Comparison of ENCODE assay signal across 8 cellular contexts in the genomic region with DNA sequence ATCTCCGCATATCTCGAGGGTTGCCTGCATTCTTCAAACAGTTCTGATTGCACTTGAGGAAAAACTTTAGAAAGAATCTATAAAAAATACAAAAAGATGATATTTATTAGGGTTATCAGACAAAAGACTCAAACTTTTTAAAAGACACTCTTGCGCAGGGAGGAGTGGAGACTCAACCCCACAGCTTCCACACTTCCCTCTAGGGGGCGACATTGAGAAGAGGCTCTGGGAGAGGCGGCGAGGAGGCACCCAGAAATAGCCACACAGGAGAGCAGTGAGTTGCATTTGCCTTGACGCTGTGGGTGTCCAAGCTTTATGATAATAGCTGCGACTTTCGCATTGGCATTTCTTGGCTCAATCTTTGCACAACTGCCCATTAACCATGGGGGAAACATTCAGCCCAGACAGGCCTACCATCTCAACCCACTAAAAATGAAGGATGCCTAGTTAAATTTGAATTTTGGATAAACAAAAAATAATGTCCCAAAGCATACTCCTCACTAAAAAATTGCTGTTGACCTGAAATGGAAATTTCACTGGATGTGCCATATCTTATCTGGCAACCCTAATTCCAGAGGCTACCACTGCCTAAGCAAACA.
DNase-seq lines count a peak whose midpoint lies in the region; ATAC-seq and TF ChIP-seq lines count a peak whose summit lies in the region.

No MANE protein-coding gene starts in this region.

- ATAC-seq in GM23338 (peak; percentile 93), HG03139 (IDR thresholded peaks at IDR 0.05; ENCODE audit: unreplicated experiment) (no peak)
- no peak for ATAC-seq in activated CD4-positive, alpha-beta T cell treated with anti-CD3 and anti-CD28 coated beads for 36 hours

- no peaks in the 10 kb centered on the region for H3K9me2 ChIP-seq in GM23338 (ENCODE audit: insufficient read depth)

- H3K79me2 ChIP-seq in GM23338 (replicated peaks; ENCODE audit: insufficient read depth), result no peaks in the 10 kb centered on the region

- H3K27ac Mint-ChIP-seq in GM23338, result no peak overlapping the region
- H3K27ac Mint-ChIP-seq in activated CD4-positive, alpha-beta T cell treated with anti-CD3 and anti-CD28 coated beads for 36 hours, result no peak overlapping the region

- in situ Hi-C loops in transverse colon (cut with MboI; ENCODE audit: low pct_ligation_motif_present in 1 of 4, low pct_unique_long_range_greater_than_20kb in 1 of 4, low sequenced_read_pairs in 3 of 4), result no loop called here

- DNase-seq in AG09319 (ENCODE audit: extremely low read depth, low read depth) (no peak), GM23338 (ENCODE audit: low spot score) (peak; percentile 75), iPS-NIHi11 (ENCODE audit: low spot score) (peak; percentile 62), transverse colon (no peak), suprapubic skin (ENCODE audit: low spot score in 2 of 2) (no peak), Ammon's horn (ENCODE audit: low spot score) (no peak)
- peak; percentile 62 for DNase-seq in activated CD4-positive, alpha-beta T cell treated with anti-CD3 and anti-CD28 coated beads for 36 hours

- CTCF ChIA-PET in activated CD4-positive, alpha-beta T cell treated with anti-CD3 and anti-CD28 coated beads for 36 hours (lab: Charles Lee), result interaction anchor here (1.0 to 1.7 kb wide), 3 partner anchors 13 to 93 kb away, joined by 3 to 4 read pairs (median 4); no protein-coding TSS in a partner anchor

- H3K4me1 Mint-ChIP-seq in GM23338, result peaks cover 10% of the 10 kb centered on the region
- H3K4me1 Mint-ChIP-seq in activated CD4-positive, alpha-beta T cell treated with anti-CD3 and anti-CD28 coated beads for 36 hours, result no peaks in the 10 kb centered on the region

- TF ChIP-seq POLR2A in transverse colon (IDR thresholded peaks at IDR 0.05) (no peak), suprapubic skin (IDR thresholded peaks at IDR 0.05) (no peak)

- intact Hi-C loops in activated CD4-positive, alpha-beta T cell treated with anti-CD3 and anti-CD28 coated beads for 36 hours (cut with DNase I, micrococcal nuclease), result loop anchor here in 1 of 2 experiments (1.0 kb wide), 1 partner anchor 93 kb away; no protein-coding TSS in a partner anchor
- intact Hi-C loops in transverse colon (cut with DNase I; ENCODE audit: low total_unique reads), result no loop called here

- peaks cover 6% of the 10 kb centered on the region for H3K27me3 Mint-ChIP-seq in GM23338 (ENCODE audit: insufficient read depth, low read depth, poor library complexity)
- peaks cover 4% of the 10 kb centered on the region for H3K27me3 Mint-ChIP-seq in activated CD4-positive, alpha-beta T cell treated with anti-CD3 and anti-CD28 coated beads for 36 hours

- POLR2A ChIA-PET in activated CD4-positive, alpha-beta T cell treated with anti-CD3 and anti-CD28 coated beads for 36 hours (lab: Charles Lee), result interaction anchor here (0.6 kb wide), 1 partner anchor 62 kb away, joined by 4 read pairs; no protein-coding TSS in a partner anchor

- H3K9me3 Mint-ChIP-seq in GM23338, result no peaks in the 10 kb centered on the region
- H3K9me3 Mint-ChIP-seq in activated CD4-positive, alpha-beta T cell treated with anti-CD3 and anti-CD28 coated beads for 36 hours (ENCODE audit: low read depth), result no peaks in the 10 kb centered on the region

- no peak for TF ChIP-seq EP300 in transverse colon (IDR thresholded peaks at IDR 0.05; ENCODE audit: low read depth)
- no peak for TF ChIP-seq EP300 in suprapubic skin (IDR thresholded peaks at IDR 0.05)

- TF ChIP-seq CTCF in AG09319 (IDR thresholded peaks at IDR 0.05; ENCODE audit: low read depth, low read length) (peak; percentile 24), GM23338 (conservative IDR thresholded peaks at IDR 0.05; ENCODE audit: low read depth in 2 of 2) (peak; percentile 83 to 85), transverse colon (IDR thresholded peaks at IDR 0.05) (peak in 4 of 5 experiments; percentile 25 to 42 (median 36)), suprapubic skin (IDR thresholded peaks at IDR 0.05) (peak in 1 of 2 donors; percentile 26)

- H3K4me3 Mint-ChIP-seq in GM23338, result no peak overlapping the region
- H3K4me3 Mint-ChIP-seq in activated CD4-positive, alpha-beta T cell treated with anti-CD3 and anti-CD28 coated beads for 36 hours, result no peak overlapping the region

- WGBS in transverse colon (ENCODE audit: low coverage in 1 of 2), 2 donors, result 71 to 75% methylated on average over 6 to 9 of the region's 9 CpGs
- WGBS in suprapubic skin, result 75% methylated on average over 9 of the region's 9 CpGs

- H2AFZ ChIP-seq in GM23338, result no peak overlapping the region

- H3K4me1 ChIP-seq in GM23338 (ENCODE audit: insufficient read depth) (no peaks in the 10 kb centered on the region), transverse colon (no peaks in the 10 kb centered on the region), suprapubic skin (no peaks in the 10 kb centered on the region)

- H3K4me3 ChIP-seq in GM23338, result no peak overlapping the region
- H3K4me3 ChIP-seq in transverse colon, result no peak overlapping the region
- H3K4me3 ChIP-seq in suprapubic skin, result no peak overlapping the region

- no peak overlapping the region for H3K27ac ChIP-seq in GM23338 (ENCODE audit: low read depth)
- H3K27ac ChIP-seq in transverse colon, result no peak overlapping the region
- no peak overlapping the region for H3K27ac ChIP-seq in suprapubic skin

- H3K36me3 Mint-ChIP-seq in GM23338 (ENCODE audit: low read depth), result no peaks in the 10 kb centered on the region; the same call in 2 of the 3 replicates
- no peaks in the 10 kb centered on the region for H3K36me3 Mint-ChIP-seq in activated CD4-positive, alpha-beta T cell treated with anti-CD3 and anti-CD28 coated beads for 36 hours (ENCODE audit: low read depth)

- no peaks in the 10 kb centered on the region for H4K20me1 ChIP-seq in GM23338 (replicated peaks; ENCODE audit: insufficient read depth)

- no peaks in the 10 kb centered on the region for H3F3A ChIP-seq in GM23338 (replicated peaks; ENCODE audit: low read depth)

- H3K4me2 ChIP-seq in GM23338, result no peak overlapping the region

- H3K27me3 ChIP-seq in GM23338 (ENCODE audit: insufficient read depth) (no peaks in the 10 kb centered on the region), transverse colon (no peaks in the 10 kb centered on the region), suprapubic skin (no peaks in the 10 kb centered on the region)

- H3K36me3 ChIP-seq in GM23338 (ENCODE audit: insufficient read depth), result no peaks in the 10 kb centered on the region
- no peaks in the 10 kb centered on the region for H3K36me3 ChIP-seq in transverse colon
- H3K36me3 ChIP-seq in suprapubic skin, result peaks cover 4% of the 10 kb centered on the region

- no peaks in the 10 kb centered on the region for H3K9me3 ChIP-seq in transverse colon
- H3K9me3 ChIP-seq in suprapubic skin, result no peaks in the 10 kb centered on the region

TF ChIP-seq in GM23338, 12 proteins besides CTCF, POLR2A, EP300 and RAD21 (continues in another document):
- no peak for TF ChIP-seq STAT1 (IDR thresholded peaks at IDR 0.05; ENCODE audit: unreplicated experiment)
- TF ChIP-seq EZH2 (IDR thresholded peaks at IDR 0.05; ENCODE audit: low read depth, unreplicated experiment), result no peak
- no peak for TF ChIP-seq NANOG (IDR thresholded peaks at IDR 0.05; ENCODE audit: borderline replicate concordance)
- TF ChIP-seq ZNF331 (CRISPR knock-in tag; IDR thresholded peaks at IDR 0.05; ENCODE audit: low read depth), result no peak
- TF ChIP-seq ZNF114 (CRISPR knock-in tag; IDR thresholded peaks at IDR 0.05), result no peak
- TF ChIP-seq EZH2phosphoT487 (IDR thresholded peaks at IDR 0.05; ENCODE audit: unreplicated experiment), result no peak
- TF ChIP-seq POLR2AphosphoS5 (IDR thresholded peaks at IDR 0.05; ENCODE audit: low read depth), result no peak
- no peak for TF ChIP-seq JUNB (IDR thresholded peaks at IDR 0.05; ENCODE audit: unreplicated experiment)
- TF ChIP-seq, protein P1, sequence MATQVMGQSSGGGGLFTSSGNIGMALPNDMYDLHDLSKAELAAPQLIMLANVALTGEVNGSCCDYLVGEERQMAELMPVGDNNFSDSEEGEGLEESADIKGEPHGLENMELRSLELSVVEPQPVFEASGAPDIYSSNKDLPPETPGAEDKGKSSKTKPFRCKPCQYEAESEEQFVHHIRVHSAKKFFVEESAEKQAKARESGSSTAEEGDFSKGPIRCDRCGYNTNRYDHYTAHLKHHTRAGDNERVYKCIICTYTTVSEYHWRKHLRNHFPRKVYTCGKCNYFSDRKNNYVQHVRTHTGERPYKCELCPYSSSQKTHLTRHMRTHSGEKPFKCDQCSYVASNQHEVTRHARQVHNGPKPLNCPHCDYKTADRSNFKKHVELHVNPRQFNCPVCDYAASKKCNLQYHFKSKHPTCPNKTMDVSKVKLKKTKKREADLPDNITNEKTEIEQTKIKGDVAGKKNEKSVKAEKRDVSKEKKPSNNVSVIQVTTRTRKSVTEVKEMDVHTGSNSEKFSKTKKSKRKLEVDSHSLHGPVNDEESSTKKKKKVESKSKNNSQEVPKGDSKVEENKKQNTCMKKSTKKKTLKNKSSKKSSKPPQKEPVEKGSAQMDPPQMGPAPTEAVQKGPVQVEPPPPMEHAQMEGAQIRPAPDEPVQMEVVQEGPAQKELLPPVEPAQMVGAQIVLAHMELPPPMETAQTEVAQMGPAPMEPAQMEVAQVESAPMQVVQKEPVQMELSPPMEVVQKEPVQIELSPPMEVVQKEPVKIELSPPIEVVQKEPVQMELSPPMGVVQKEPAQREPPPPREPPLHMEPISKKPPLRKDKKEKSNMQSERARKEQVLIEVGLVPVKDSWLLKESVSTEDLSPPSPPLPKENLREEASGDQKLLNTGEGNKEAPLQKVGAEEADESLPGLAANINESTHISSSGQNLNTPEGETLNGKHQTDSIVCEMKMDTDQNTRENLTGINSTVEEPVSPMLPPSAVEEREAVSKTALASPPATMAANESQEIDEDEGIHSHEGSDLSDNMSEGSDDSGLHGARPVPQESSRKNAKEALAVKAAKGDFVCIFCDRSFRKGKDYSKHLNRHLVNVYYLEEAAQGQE (IDR thresholded peaks at IDR 0.05; ENCODE audit: unreplicated experiment), result no peak
- TF ChIP-seq CREB1 (CRISPR knock-in tag; IDR thresholded peaks at IDR 0.05; ENCODE audit: low read depth), result no peak

Comparison
In these comparisons a context has a peak if more than half of its experiments do, and no peak if none do; other contexts are left out.
1. DNase-seq: peak in GM23338 (single experiment), activated CD4-positive, alpha-beta T cell treated with anti-CD3 and anti-CD28 coated beads for 36 hours (single experiment) and iPS-NIHi11 (single experiment); none in AG09319 (single experiment), transverse colon (single experiment), suprapubic skin (0 of 2) and Ammon's horn (single experiment).